In genomic region chr5:75054110-75054930, GRCh38 we compare ENCODE assay signal across 8 cellular contexts. TPM values are rescaled to one million over a fixed set of nuclear protein-coding genes. Genes with fewer than 3 reads are reported as not detected.
DNase-seq lines count a peak whose midpoint lies in the region; ATAC-seq and TF ChIP-seq lines count a peak whose summit lies in the region.

No MANE protein-coding gene starts in this region.

- peak overlapping the region; percentile 89 for H3K27ac Mint-ChIP-seq in activated CD8-positive, alpha-beta T cell treated with anti-CD3 and anti-CD28 coated beads for 36 hours

- no peaks in the 10 kb centered on the region for H3K36me3 ChIP-seq in heart right ventricle

- H3K4me1 Mint-ChIP-seq in activated CD8-positive, alpha-beta T cell treated with anti-CD3 and anti-CD28 coated beads for 36 hours (ENCODE audit: low read depth), result peaks cover 75% of the 10 kb centered on the region

- intact Hi-C loops in activated CD8-positive, alpha-beta T cell treated with anti-CD3 and anti-CD28 coated beads for 36 hours (cut with micrococcal nuclease), result loop anchor here (5.0 to 10.0 kb wide), 2 partner anchors 183 to 280 kb away; partner anchors contain the start of genes ANKRD31 and HMGCR
- intact Hi-C loops in heart right ventricle (cut with DNase I), result loop anchor here in 2 of 10 donors (5.0 to 10.0 kb wide), 3 partner anchors 280 to 630 kb away; partner anchors contain the start of gene HMGCR (in 2 of the 2)
- intact Hi-C loops in posterior vena cava (cut with DNase I), result no loop called here

- peak overlapping the region; percentile 81 for H3K4me3 Mint-ChIP-seq in activated CD8-positive, alpha-beta T cell treated with anti-CD3 and anti-CD28 coated beads for 36 hours

- CTCF ChIA-PET in activated CD8-positive, alpha-beta T cell treated with anti-CD3 and anti-CD28 coated beads for 36 hours (lab: Charles Lee), result interaction anchor here (0.7 to 3.0 kb wide), 2 partner anchors 183 to 196 kb away, joined by 3 to 23 read pairs; partner anchors contain the start of gene ANKRD31

- no peaks in the 10 kb centered on the region for H3K9me3 ChIP-seq in heart right ventricle

- H3K9me3 Mint-ChIP-seq in activated CD8-positive, alpha-beta T cell treated with anti-CD3 and anti-CD28 coated beads for 36 hours, result no peaks in the 10 kb centered on the region

- peak overlapping the region; percentile 54 to 88 (median 80) for H3K4me3 ChIP-seq in heart right ventricle

- ATAC-seq in activated CD8-positive, alpha-beta T cell treated with anti-CD3 and anti-CD28 coated beads for 36 hours, result no peak
- ATAC-seq in heart right ventricle (peak in 6 of 8 donors; percentile 7 to 48 (median 40)), GM19035 (IDR thresholded peaks at IDR 0.05; ENCODE audit: unreplicated experiment) (no peak), HG03439 (IDR thresholded peaks at IDR 0.05; ENCODE audit: unreplicated experiment) (no peak), GM19455 (IDR thresholded peaks at IDR 0.05; ENCODE audit: unreplicated experiment) (no peak)

- 17 to 21% methylated on average over 29 of the region's 29 CpGs for WGBS in heart right ventricle, 2 donors

- peaks cover 0 to 35% (median 21%) of the 10 kb centered on the region in 9 donors for H3K4me1 ChIP-seq in heart right ventricle

- DNase-seq in NCI-H2227 (lab: John Stamatoyannopoulos, UW; ENCODE audit: unreplicated experiment) (peak; percentile 29), NCI-H2227 treated with DMSO at 0.1 percent for 48 hours (lab: John Stamatoyannopoulos, UW) (no peak), heart right ventricle (peak in 1 of 2 donors; percentile 13), posterior vena cava (ENCODE audit: low spot score) (peak; percentile 71)
- DNase-seq in activated CD8-positive, alpha-beta T cell treated with anti-CD3 and anti-CD28 coated beads for 36 hours, result peak; percentile 40

- no peak for TF ChIP-seq CTCF in activated CD8-positive, alpha-beta T cell treated with anti-CD3 and anti-CD28 coated beads for 36 hours (IDR thresholded peaks at IDR 0.05)
- TF ChIP-seq CTCF in heart right ventricle (IDR thresholded peaks at IDR 0.05), result no peak

- H3K36me3 Mint-ChIP-seq in activated CD8-positive, alpha-beta T cell treated with anti-CD3 and anti-CD28 coated beads for 36 hours (ENCODE audit: low read depth), result no peaks in the 10 kb centered on the region

- peak overlapping the region in 8 of 10 donors; percentile 82 to 92 (median 87) for H3K27ac ChIP-seq in heart right ventricle

- peaks cover 0 to 52% (median 0%) of the 10 kb centered on the region in 7 donors for H3K27me3 ChIP-seq in heart right ventricle

- no peaks in the 10 kb centered on the region for H3K27me3 Mint-ChIP-seq in activated CD8-positive, alpha-beta T cell treated with anti-CD3 and anti-CD28 coated beads for 36 hours

- POLR2A ChIA-PET in activated CD8-positive, alpha-beta T cell treated with anti-CD3 and anti-CD28 coated beads for 36 hours (lab: Charles Lee), result interaction anchor here (0.8 to 1.7 kb wide), 7 partner anchors 8 to 456 kb away, joined by 3 to 7 read pairs (median 3); partner anchors contain the start of gene HMGCR

RNA-seq across cellular contexts. Expression of gene GCNT4, which starts 2.0 kb away (rescaled TPM):
- total RNA-seq in activated CD8-positive, alpha-beta T cell treated with anti-CD3 and anti-CD28 coated beads for 36 hours, result 1 to 10 TPM; 2.1 to 2.4 TPM
- total RNA-seq in heart right ventricle (under 1 TPM; 0.13 to 0.58 (median 0.33) TPM), posterior vena cava (1 to 10 TPM; 3.0 to 5.5 TPM)
- polyA plus RNA-seq in heart right ventricle, result under 1 TPM; 0.09 to 0.22 TPM

Comparison
In these comparisons a context has a peak if more than half of its experiments do, and no peak if none do; other contexts are left out.
1. ATAC-seq: peak in heart right ventricle (6 of 8); none in activated CD8-positive, alpha-beta T cell treated with anti-CD3 and anti-CD28 coated beads for 36 hours (single experiment), GM19035 (single experiment), HG03439 (single experiment) and GM19455 (single experiment).